In the genomic region with DNA sequence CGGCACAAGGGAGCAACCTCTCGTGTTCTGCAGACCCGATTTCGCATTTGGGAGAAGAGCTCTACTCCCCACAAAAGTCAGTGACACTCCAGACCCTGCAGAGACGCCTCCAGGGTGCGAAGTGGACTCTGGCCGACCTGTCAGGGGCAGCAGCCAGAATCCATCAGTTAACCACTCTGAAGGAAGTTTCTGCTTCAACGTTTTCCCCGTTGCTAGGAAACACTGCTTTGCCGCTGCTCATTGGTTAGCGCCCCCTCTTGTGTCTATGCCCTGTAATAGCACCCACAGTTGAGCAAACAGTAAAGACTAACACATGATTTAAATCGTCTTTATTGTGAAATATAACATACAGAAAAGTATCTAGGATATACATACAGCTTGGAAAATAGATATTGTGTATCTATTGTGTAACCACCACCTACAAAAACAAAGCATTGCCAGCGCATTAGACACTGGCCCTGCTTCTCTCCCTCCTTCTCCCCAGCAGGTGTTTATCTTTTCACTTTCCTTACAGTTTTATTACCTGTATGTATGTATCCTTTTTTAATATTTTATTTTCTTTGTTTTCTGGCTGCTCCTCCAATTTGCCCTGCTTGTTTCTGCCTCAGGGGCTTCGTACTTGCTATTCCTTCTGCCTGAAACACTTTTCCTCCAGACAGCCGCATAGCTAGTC, we compare ENCODE assay signal across 8 cellular contexts. TPM values are rescaled to one million over a fixed set of nuclear protein-coding genes. Genes with fewer than 3 reads are reported as not detected.
DNase-seq lines count a peak whose midpoint lies in the region; TF ChIP-seq lines count a peak whose summit lies in the region.

No MANE protein-coding gene starts in this region.

- DNase-seq in GM04504 (ENCODE audit: low read depth) (peak; percentile 58), HFFc6 (peak; percentile 83), NCI-H1105 treated with DMSO at 0.1 percent for 48 hours (lab: John Stamatoyannopoulos, UW) (peak; percentile 65), T follicular helper cell (ENCODE audit: low read depth) (peak; percentile 58), adipocyte (ENCODE audit: low read depth) (peak; percentile 97), left ventricle myocardium inferior (peak; percentile 59), retinal pigment epithelial cell (ENCODE audit: low read depth) (peak; percentile 45), mesenteric fat pad (ENCODE audit: low spot score) (no peak)

- H3K36me3 Mint-ChIP-seq in HFFc6 (ENCODE audit: low read depth) = peaks cover 5% of the 10 kb centered on the region; the same call in 1 of the 2 replicates

- H3K4me3 ChIP-seq in adipocyte (ENCODE audit: low read length) = peak overlapping the region; percentile 69
- peak overlapping the region; percentile 55 for H3K4me3 ChIP-seq in left ventricle myocardium inferior
- peak overlapping the region; percentile 29 for H3K4me3 ChIP-seq in retinal pigment epithelial cell (ENCODE audit: low read length)

- H3K4me1 ChIP-seq in adipocyte (ENCODE audit: control insufficient read depth, insufficient read depth, low read length) (peaks cover 4% of the 10 kb centered on the region), left ventricle myocardium inferior (peaks cover 10% of the 10 kb centered on the region)

- peaks cover 9% of the 10 kb centered on the region for H3K9me3 Mint-ChIP-seq in HFFc6

- H3K27ac ChIP-seq in left ventricle myocardium inferior (replicated peaks) = peak overlapping the region; percentile 62

- intact Hi-C loops in left ventricle myocardium inferior (cut with micrococcal nuclease) = no loop called here

- TF ChIP-seq CTCF in HFFc6 (IDR thresholded peaks at IDR 0.05) = peak; percentile 95
- peak; percentile 94 for TF ChIP-seq CTCF in left ventricle myocardium inferior (IDR thresholded peaks at IDR 0.05; ENCODE audit: borderline replicate concordance)
- peak; percentile 98 for TF ChIP-seq CTCF in retinal pigment epithelial cell (conservative IDR thresholded peaks at IDR 0.05; ENCODE audit: low read depth, low read length)

- H3K9me3 ChIP-seq in adipocyte (ENCODE audit: control insufficient read depth, low read length) (peaks cover 8% of the 10 kb centered on the region), left ventricle myocardium inferior (replicated peaks) (no peaks in the 10 kb centered on the region)

- H3K9ac ChIP-seq in adipocyte (ENCODE audit: low read length) = no peak overlapping the region

- H3K4me1 Mint-ChIP-seq in HFFc6 (ENCODE audit: low read depth) = peaks cover 25% of the 10 kb centered on the region

- peaks cover 7% of the 10 kb centered on the region for H3K27me3 ChIP-seq in adipocyte (replicated peaks; ENCODE audit: control insufficient read depth, insufficient read depth, low read length)
- H3K27me3 ChIP-seq in left ventricle myocardium inferior (ENCODE audit: low read depth) = no peaks in the 10 kb centered on the region

- peaks cover 2% of the 10 kb centered on the region for H3K27me3 Mint-ChIP-seq in HFFc6 (ENCODE audit: insufficient read depth)

- peak overlapping the region; percentile 81 for H3K27ac Mint-ChIP-seq in HFFc6

- H3K36me3 ChIP-seq in adipocyte (ENCODE audit: control insufficient read depth, insufficient read depth, low read length, severe bottlenecking) = no peaks in the 10 kb centered on the region
- no peaks in the 10 kb centered on the region for H3K36me3 ChIP-seq in left ventricle myocardium inferior

- peak overlapping the region; percentile 85 for H3K4me3 Mint-ChIP-seq in HFFc6

RNA-seq across cellular contexts. Expression of a gene that starts 38.9 kb away (rescaled TPM):
- under 1 TPM in 3 of 6 experiments, not detected in 3; 0.32 to 0.40 (median 0.36) TPM for total RNA-seq in HFFc6 (2021; fragmentation: NEBNext Ultra II Directional; extraction: Animal tissue kit (Norgen Biotek cat#: 25700))
- 4.5 TPM for total RNA-seq in left ventricle myocardium inferior
- total RNA-seq in mesenteric fat pad = not detected

RNA-seq across cellular contexts. Expression of a gene that starts 56.2 kb away (rescaled TPM):
- total RNA-seq in HFFc6 (2021; fragmentation: NEBNext Ultra II Directional; extraction: Animal tissue kit (Norgen Biotek cat#: 25700)) = 10 to 100 TPM; 78.9 to 97.5 (median 86.8) TPM
- 137 TPM for total RNA-seq in left ventricle myocardium inferior
- total RNA-seq in mesenteric fat pad = 92.1 TPM
